ENCODE assay signal across 8 cellular contexts in genomic region chr2:68643011-68643873, GRCh38. TPM values are rescaled to one million over a fixed set of nuclear protein-coding genes. Genes with fewer than 3 reads are reported as not detected.
A peak's percentile ranks its signal among the peaks of the same experiment; 100 is the strongest.
DNase-seq lines count a peak whose midpoint lies in the region; ATAC-seq and TF ChIP-seq lines count a peak whose summit lies in the region.

TSS of gene PROKR1 (plus strand) at chr2:68643579. CDS start at chr2:68645822, 2,243 bp downstream.

- H3K36me3 ChIP-seq in A673 (ENCODE audit: insufficient read depth, low read length, poor library complexity, severe bottlenecking) (no peaks in the 10 kb centered on the region), GM06990 (ENCODE audit: control insufficient read depth, insufficient read depth, low read length) (no peaks in the 10 kb centered on the region)

- intact Hi-C loops in A673 (cut with micrococcal nuclease; ENCODE audit: unreplicated experiment), result no loop called here

- H3K27me3 ChIP-seq in A673 (replicated peaks; ENCODE audit: insufficient read depth, low read depth, low read length, poor library complexity) (no peaks in the 10 kb centered on the region), GM06990 (replicated peaks; ENCODE audit: control insufficient read depth, insufficient read depth, low read length) (peaks cover 5% of the 10 kb centered on the region)

- POLR2A ChIA-PET in A673 (lab: Charles Lee; ENCODE audit: low non-redundant PET), result no interaction called here
- POLR2A ChIA-PET in T-cell (lab: Charles Lee), result no interaction called here

- peak in 3 of 4 experiments; percentile 19 to 49 (median 44) for ATAC-seq in T-cell (replicated peaks in 1 of 4)
- no peak for ATAC-seq in HG03565 (IDR thresholded peaks at IDR 0.05; ENCODE audit: unreplicated experiment)
- ATAC-seq in GM21737 (IDR thresholded peaks at IDR 0.05; ENCODE audit: unreplicated experiment), result no peak
- ATAC-seq in HG02981 (IDR thresholded peaks at IDR 0.05; ENCODE audit: unreplicated experiment), result no peak

- no peaks in the 10 kb centered on the region for H3K36me3 Mint-ChIP-seq in T-cell
- peaks cover 17% of the 10 kb centered on the region for H3K36me3 Mint-ChIP-seq in nephron progenitor cell (ENCODE audit: low read depth)

- peak within 1 kb of the TSS; percentile 18 to 49 (median 37) for H3K4me3 Mint-ChIP-seq in T-cell
- peak within 1 kb of the TSS; percentile 78 for H3K4me3 Mint-ChIP-seq in nephron progenitor cell

- H3K27ac Mint-ChIP-seq in T-cell (no peak within 1 kb of the TSS), nephron progenitor cell (no peak within 1 kb of the TSS)

- H3K9me3 ChIP-seq in A673 (ENCODE audit: low read depth, low read length, poor library complexity, severe bottlenecking), result peaks cover 5% of the 10 kb centered on the region

- H3K9me3 Mint-ChIP-seq in T-cell (peaks cover 0 to 12% (median 6%) of the 10 kb centered on the region in 3 donors), nephron progenitor cell (peaks cover 27% of the 10 kb centered on the region)

- peaks cover 39% of the 10 kb centered on the region for H3K4me1 ChIP-seq in A673 (ENCODE audit: insufficient read depth, low read length, poor library complexity, severe bottlenecking)

- H3K4me3 ChIP-seq in A673 (ENCODE audit: low read depth, low read length, poor library complexity, severe bottlenecking) (peak within 1 kb of the TSS; percentile 63), GM06990 (replicated peaks; ENCODE audit: low read depth, low read length) (peak within 1 kb of the TSS; percentile 15; the same call in 1 of the 2 replicates), fibroblast of mammary gland (ENCODE audit: control insufficient read depth, low read depth, low read length) (peak within 1 kb of the TSS; percentile 6)

- CTCF ChIA-PET in A673 (lab: Charles Lee), result interaction anchor here (1.5 kb wide), 1 partner anchor 155 kb away, joined by 3 read pairs; no protein-coding TSS in a partner anchor
- CTCF ChIA-PET in T-cell (lab: Charles Lee), result no interaction called here

- peaks cover 58 to 63% of the 10 kb centered on the region in 2 donors for H3K27me3 Mint-ChIP-seq in T-cell
- H3K27me3 Mint-ChIP-seq in nephron progenitor cell (ENCODE audit: low read depth, poor library complexity), result peaks cover 66% of the 10 kb centered on the region

- BruUV-seq in A673 (replicated peaks; lab: Mats Ljungman, UMichigan), result no TSS peak

- TF ChIP-seq CTCF in A673 (conservative IDR thresholded peaks at IDR 0.05; ENCODE audit: low read depth, low read length) (no peak; the same call in 1 of the 2 replicates), GM06990 (IDR thresholded peaks at IDR 0.05; ENCODE audit: insufficient read depth, low read length, poor library complexity, severe bottlenecking) (no peak), fibroblast of mammary gland (conservative IDR thresholded peaks at IDR 0.05; ENCODE audit: control insufficient read depth, insufficient read depth, low read depth, low read length) (no peak), nephron progenitor cell (IDR thresholded peaks at IDR 0.05) (no peak)

- H3K4me1 Mint-ChIP-seq in T-cell (peaks cover 0 to 9% (median 3%) of the 10 kb centered on the region in 3 donors), nephron progenitor cell (peaks cover 11% of the 10 kb centered on the region)

- DNase-seq in A673 (ENCODE audit: low spot score), result peak; percentile 55
- no peak for DNase-seq in GM06990 (ENCODE audit: extremely low read depth, insufficient read length)
- DNase-seq in T-cell, result no peak
- DNase-seq in fibroblast of mammary gland (ENCODE audit: low read depth), result no peak
- peak; percentile 79 for DNase-seq in nephron progenitor cell

- peak within 1 kb of the TSS; percentile 58 for H3K27ac ChIP-seq in A673 (ENCODE audit: low read depth, low read length, poor library complexity, severe bottlenecking)

RNA-seq across cellular contexts. Expression of gene PROKR1, which starts in this region (rescaled TPM):
- 15.7 and 19.6 TPM in 2 replicates for total RNA-seq in A673 (2021)
- total RNA-seq in T-cell, result not detected

Comparison
In these comparisons a context has a peak if more than half of its experiments do, and no peak if none do; other contexts are left out.
1. RNA of gene PROKR1 (total RNA-seq): 15.7 to 19.6 TPM in A673; not detected in T-cell; every median in the first group is over 10 times any median in the second.
2. Peak in ATAC-seq in T-cell; RNA of the gene not detected or under 1 TPM.
3. DNase-seq: peak in A673 (single experiment) and nephron progenitor cell (single experiment); none in GM06990 (single experiment), T-cell (0 of 34) and fibroblast of mammary gland (single experiment).
4. H3K4me3 ChIP-seq: peak in every context shown above with its lines; median percentile 63 in A673; 15 in GM06990; 6 in fibroblast of mammary gland.